In the genomic region with DNA sequence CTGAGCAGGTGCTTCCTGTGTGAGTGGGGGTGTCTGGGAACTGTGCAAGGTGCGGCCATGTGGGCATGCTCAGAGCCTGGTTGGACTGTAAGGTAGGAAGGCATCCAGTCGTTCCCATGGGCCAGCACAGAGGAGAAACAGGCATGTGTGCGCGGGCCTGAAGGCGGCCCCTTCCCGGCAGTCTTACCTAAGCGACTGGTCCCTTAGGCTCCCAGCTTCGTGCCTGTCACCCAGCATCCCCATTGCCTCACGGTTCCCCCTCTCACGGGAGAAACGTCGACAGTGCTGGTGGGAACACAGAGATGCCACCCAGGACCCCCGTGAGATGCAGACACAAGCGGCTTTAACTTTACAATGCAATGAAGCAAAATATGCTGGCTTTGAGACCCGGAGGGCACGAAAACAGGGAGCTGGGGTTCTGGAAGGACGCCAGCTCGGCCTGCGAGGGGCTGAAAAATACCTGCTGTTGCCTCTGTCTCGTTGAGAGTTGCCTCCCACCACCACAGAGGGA, we compare ENCODE assay signal across 18 cellular contexts.
DNase-seq lines count a peak whose midpoint lies in the region; ATAC-seq, FAIRE-seq and TF ChIP-seq lines count a peak whose summit lies in the region.
"Had no signal": no experiment of that assay in that cellular context is flagged by ENCODE, and none has a peak within 500 bp of the region (broad histone marks: within the 10 kb centered on the region; RNA-seq: fewer than 3 reads in every experiment).

No MANE protein-coding gene starts in this region.

- TF ChIP-seq POLR2A in K562 (conservative IDR thresholded peaks at IDR 0.05), result no peak

- H3K36me3 ChIP-seq in K562 (ENCODE audit: control insufficient read depth, insufficient read depth, low read length), result no peaks in the 10 kb centered on the region
- H3K36me3 ChIP-seq: Peyer's patch had no signal

- H3K27me3 ChIP-seq in K562 (ENCODE audit: control insufficient read depth in 2 of 2, insufficient read depth in 2 of 2, low read length in 2 of 2), result peaks cover 71 to 79% of the 10 kb centered on the region in 2 experiments
- H3K27me3 ChIP-seq: Peyer's patch had no signal

- no peaks in the 10 kb centered on the region for H3K9me3 ChIP-seq in K562 (replicated peaks; ENCODE audit: control insufficient read depth, insufficient read depth, low read depth, low read length)
- H3K9me3 ChIP-seq: Peyer's patch had no signal

- under 1% methylated on average over 20 of the region's 20 CpGs for WGBS in K562 (ENCODE audit: insufficient coverage, low coverage, missing lambda C conversion rate)

- H4K20me1 ChIP-seq in K562 (replicated peaks; ENCODE audit: control insufficient read depth, insufficient read depth, low read length), result peaks cover 16% of the 10 kb centered on the region

- no peak overlapping the region for H3K4me3 ChIP-seq in K562
- H3K4me3 ChIP-seq: Peyer's patch had no signal

- no peaks in the 10 kb centered on the region for H3K79me2 ChIP-seq in K562 (ENCODE audit: control insufficient read depth, insufficient read depth, low read length)

- TF ChIP-seq RAD21 in K562 (CRISPR knock-in tag; conservative IDR thresholded peaks at IDR 0.05 in 1 of 2, IDR thresholded peaks at IDR 0.05 in 1 of 2), result no peak

- ATAC-seq in K562 (peak; percentile 15), HG03045 (IDR thresholded peaks at IDR 0.05; ENCODE audit: unreplicated experiment) (no peak), GM18907 (IDR thresholded peaks at IDR 0.05; ENCODE audit: unreplicated experiment) (no peak)

- intact Hi-C loops in K562 (cut with micrococcal nuclease), result loop anchor here (5.0 kb wide), 1 partner anchor 1097 kb away; no protein-coding TSS in a partner anchor

- H3K9ac ChIP-seq in K562 (ENCODE audit: insufficient read depth in 1 of 2, low read depth in 2 of 2, low read length in 2 of 2), result no peak overlapping the region

- no peaks in the 10 kb centered on the region for H3K9me1 ChIP-seq in K562 (ENCODE audit: control insufficient read depth, insufficient read depth, low read length)

- H3K4me1 ChIP-seq in K562 (replicated peaks in 1 of 2; ENCODE audit: control insufficient read depth in 2 of 2, insufficient read depth in 2 of 2, low read length in 2 of 2), result peaks cover 0 to 22% of the 10 kb centered on the region in 2 experiments; a peak in 3 of 5 replicates
- H3K4me1 ChIP-seq: Peyer's patch had no signal

- DNase-seq in ELF-1 (ENCODE audit: low read depth, low spot score) (peak; percentile 1), K562 (ENCODE audit: extremely low read depth in 1 of 4, low spot score in 3 of 4) (no peak), mesenteric fat pad (ENCODE audit: low spot score) (peak; percentile 71), retina (peak; percentile 60), DMS 273 treated with DMSO at 0.1 percent for 48 hours (lab: John Stamatoyannopoulos, UW) (no peak)
- DNase-seq: ACHN; Calu3; CD4-positive, alpha-beta T cell; DND-41; HFFc6; KG1; NCI-H1048; NCI-H187; NCI-H82; SHP77 treated with DMSO at 0.1 percent for 48 hours had no signal

- no peak for FAIRE-seq in K562 (lab: Jason Lieb, UNC)

- BruUV-seq in K562 (replicated peaks; lab: Mats Ljungman, UMichigan), result no TSS peak

- CTCF ChIA-PET in K562 (lab: Yijun Ruan, JAX; ENCODE audit: low intra/inter-chr PET ratio), result no interaction called here

- H2AFZ ChIP-seq in K562 (ENCODE audit: low read depth, low read length), result no peak overlapping the region

- in situ Hi-C loops in K562 (cut with MboI), result no loop called here

- TF ChIP-seq CTCF in K562 (IDR thresholded peaks at IDR 0.05 in 2 of 3, conservative IDR thresholded peaks at IDR 0.05 in 1 of 3; ENCODE audit: insufficient read depth in 2 of 3, low read depth in 1 of 3, low read length in 3 of 3), result no peak

- POLR2A ChIA-PET in K562 (lab: Yijun Ruan, JAX), result interaction anchor here (0.6 kb wide), 4 partner anchors 47 to 255 kb away, joined by 3 to 4 read pairs (median 3); no protein-coding TSS in a partner anchor

- no peak for TF ChIP-seq EP300 in K562 (IDR thresholded peaks at IDR 0.05; ENCODE audit: low read length)

- no peak overlapping the region for H3K4me2 ChIP-seq in K562 (ENCODE audit: insufficient read depth, low read length)

- no peak overlapping the region for H3K27ac ChIP-seq in K562 (ENCODE audit: extremely low read depth, low read depth, low read length)
- H3K27ac ChIP-seq: Peyer's patch had no signal

TF ChIP-seq in K562, 482 proteins besides CTCF, POLR2A, EP300 and RAD21:
- TF ChIP-seq, protein P1, sequence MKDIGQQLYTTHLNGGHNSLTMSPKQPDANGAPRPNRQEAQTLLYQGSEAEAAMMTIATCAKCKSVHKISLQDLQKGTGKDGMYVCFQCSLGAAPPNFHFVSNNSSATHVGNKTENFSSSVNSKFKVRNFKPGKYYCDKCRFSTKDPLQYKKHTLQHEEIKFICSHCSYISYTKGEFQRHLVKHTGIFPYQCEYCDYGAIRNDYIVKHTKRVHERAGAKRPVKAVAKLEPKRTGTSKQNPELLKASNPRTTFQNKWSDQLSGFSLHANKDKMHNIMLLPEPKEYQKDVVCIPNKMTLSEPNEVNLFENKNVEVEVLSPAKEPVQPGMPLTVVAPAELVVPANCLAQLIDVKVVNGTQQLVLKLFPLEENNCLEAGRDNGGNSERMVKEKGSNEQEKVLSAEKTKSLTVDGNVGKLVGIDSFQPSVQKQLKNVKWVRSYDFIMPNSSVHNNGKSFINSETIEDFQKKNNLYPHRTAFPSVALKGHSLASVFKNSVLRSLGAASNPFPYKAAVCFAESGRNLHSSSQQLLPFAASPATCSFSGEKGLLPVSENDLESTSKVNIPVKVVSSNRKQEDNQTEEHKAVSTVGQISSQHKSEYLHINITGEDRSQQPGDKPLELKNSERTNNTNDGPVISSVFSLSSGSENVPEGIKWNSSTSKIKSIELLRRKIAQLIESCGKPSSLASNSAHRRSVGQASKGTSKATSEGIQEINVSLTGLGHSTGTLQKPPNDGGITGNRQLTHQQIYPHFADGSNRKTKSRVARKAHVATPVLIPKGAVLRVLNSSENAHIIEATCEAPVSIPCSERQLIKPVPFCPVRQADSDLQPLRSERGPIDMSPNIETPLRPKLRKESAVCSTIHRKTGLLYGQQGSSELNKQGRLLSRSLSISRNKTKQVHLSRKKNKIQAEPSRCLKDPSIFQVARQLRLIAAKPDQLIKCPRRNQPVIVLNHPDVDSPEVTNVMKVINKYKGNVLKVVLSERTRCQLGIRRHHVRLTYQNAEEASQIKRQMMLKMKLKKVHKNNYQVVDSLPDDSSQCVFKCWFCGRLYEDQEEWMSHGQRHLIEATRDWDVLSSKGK (CRISPR knock-in tag; IDR thresholded peaks at IDR 0.05), result no peak
- peak; percentile 58; the same call in 1 of the 2 replicates for TF ChIP-seq NFIC (IDR thresholded peaks at IDR 0.05)
TF ChIP-seq in K562: peak in this region for 1.

Comparison
In these comparisons a context has a peak if more than half of its experiments do, and no peak if none do; other contexts are left out.
1. DNase-seq: peak in ELF-1 (single experiment), mesenteric fat pad (single experiment) and retina (single experiment); none in K562 (0 of 4) and DMS 273 treated with DMSO at 0.1 percent for 48 hours (single experiment).